In the genomic region with DNA sequence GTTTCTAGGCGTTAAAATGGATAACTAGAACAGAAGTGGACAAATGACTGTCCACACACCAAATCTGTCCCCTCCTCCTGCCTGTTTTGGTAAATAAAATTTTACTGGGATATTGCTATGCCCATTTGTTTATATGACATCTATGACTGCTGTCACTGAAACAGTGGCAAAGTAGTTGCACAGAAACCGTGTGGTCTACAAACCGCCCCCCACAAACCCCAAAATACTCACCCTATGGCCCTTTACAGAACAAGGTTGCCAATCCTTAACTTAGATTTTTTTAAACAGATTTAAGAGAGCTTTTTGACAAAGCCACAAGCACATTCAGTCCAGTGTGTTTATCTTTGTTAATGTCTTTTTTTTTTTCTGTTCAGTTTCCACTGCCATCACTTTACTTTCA, we compare ENCODE assay signal across 25 cellular contexts.
"Had no signal": no experiment of that assay in that cellular context is flagged by ENCODE, and none has a peak within 500 bp of the region (broad histone marks: within the 10 kb centered on the region; RNA-seq: fewer than 3 reads in every experiment).

No MANE protein-coding gene starts in this region.

- H3K9me3 ChIP-seq: heart left ventricle, left lung, neutrophil, ovary, right atrium auricular region, right lobe of liver, suprapubic skin, thoracic aorta, tibial artery, upper lobe of right lung had no signal

- DNase-seq: heart left ventricle; immature natural killer cell; kidney; left colon; left lung; naive thymus-derived CD8-positive, alpha-beta T cell; occipital lobe; ovary; right lobe of liver; stimulated activated CD4-positive, alpha-beta T cell treated with anti-CD3 and anti-CD28 coated beads, Interleukin-12 subunit alpha, Interleukin-12 subunit beta, amount 100 ng/mL, for 4 hours; stimulated activated CD4-positive, alpha-beta T cell treated with anti-CD3 and anti-CD28 coated beads, Interleukin-15, amount 100 ng/mL, for 24 hours; stimulated activated CD4-positive, alpha-beta T cell treated with anti-CD3 and anti-CD28 coated beads, Interleukin-2, amount 100 ng/mL, for 24 hours; stimulated activated CD4-positive, alpha-beta T cell treated with anti-CD3 and anti-CD28 coated beads, Interleukin-4, amount 100 ng/mL, for 1 hour; stimulated activated naive B cell treated with anti-CD40 and anti-IgM and Interleukin-4, amounts not matched to agents 10 μg/mL and 1 μg/mL and 100 μg/mL, for 72 hours; stimulated activated naive CD8-positive, alpha-beta T cell treated with anti-CD3 and anti-CD28 coated beads, Interleukin-15, Interleukin-2, amounts not matched to agents 100 U/mL and 50 U/mL, for 24 hours; tibial artery; trophoblast cell; upper lobe of right lung had no signal

- H3K36me3 ChIP-seq: left lung, neutrophil, ovary, right atrium auricular region, right lobe of liver, suprapubic skin, thoracic aorta, tibial artery, upper lobe of right lung had no signal

- H3K4me3 Mint-ChIP-seq: immature natural killer cell; naive thymus-derived CD8-positive, alpha-beta T cell; nephron; stimulated activated naive B cell treated with anti-CD40 and anti-IgM and Interleukin-4, amounts not matched to agents 10 μg/mL and 1 μg/mL and 100 μg/mL, for 72 hours had no signal

- H3K27ac Mint-ChIP-seq: immature natural killer cell; nephron; progenitor cell of endocrine pancreas; stimulated activated naive B cell treated with anti-CD40 and anti-IgM and Interleukin-4, amounts not matched to agents 10 μg/mL and 1 μg/mL and 100 μg/mL, for 72 hours had no signal

- H3K4me1 ChIP-seq: right lobe of liver, tibial artery had no signal

- H3K27me3 Mint-ChIP-seq: progenitor cell of endocrine pancreas; stimulated activated naive B cell treated with anti-CD40 and anti-IgM and Interleukin-4, amounts not matched to agents 10 μg/mL and 1 μg/mL and 100 μg/mL, for 72 hours had no signal

- H3K4me1 Mint-ChIP-seq: immature natural killer cell; naive thymus-derived CD8-positive, alpha-beta T cell; stimulated activated naive B cell treated with anti-CD40 and anti-IgM and Interleukin-4, amounts not matched to agents 10 μg/mL and 1 μg/mL and 100 μg/mL, for 72 hours had no signal

- H3K27me3 ChIP-seq: heart left ventricle, left lung, neutrophil, ovary, right atrium auricular region, right lobe of liver, suprapubic skin, tibial artery, upper lobe of right lung had no signal

- H3K27ac ChIP-seq: left lung, neutrophil, ovary, right lobe of liver, suprapubic skin, thoracic aorta, tibial artery, upper lobe of right lung had no signal

- ATAC-seq: heart left ventricle; left colon; left lung; naive thymus-derived CD8-positive, alpha-beta T cell; right lobe of liver; stimulated activated naive B cell treated with anti-CD40 and anti-IgM and Interleukin-4, amounts not matched to agents 10 μg/mL and 1 μg/mL and 100 μg/mL, for 72 hours; stimulated activated naive CD8-positive, alpha-beta T cell treated with anti-CD3 and anti-CD28 coated beads, Interleukin-15, Interleukin-2, amounts not matched to agents 100 U/mL and 50 U/mL, for 24 hours; upper lobe of right lung had no signal

- H3K9me3 Mint-ChIP-seq: naive thymus-derived CD8-positive, alpha-beta T cell; nephron; stimulated activated naive B cell treated with anti-CD40 and anti-IgM and Interleukin-4, amounts not matched to agents 10 μg/mL and 1 μg/mL and 100 μg/mL, for 72 hours had no signal

- H3K4me3 ChIP-seq: heart left ventricle, left lung, lung, ovary, right atrium auricular region, right lobe of liver, suprapubic skin, thoracic aorta, tibial artery, upper lobe of right lung had no signal

- H3K36me3 Mint-ChIP-seq: naive thymus-derived CD8-positive, alpha-beta T cell had no signal
